27 cellular contexts compared by ENCODE assay signal in the genomic region with DNA sequence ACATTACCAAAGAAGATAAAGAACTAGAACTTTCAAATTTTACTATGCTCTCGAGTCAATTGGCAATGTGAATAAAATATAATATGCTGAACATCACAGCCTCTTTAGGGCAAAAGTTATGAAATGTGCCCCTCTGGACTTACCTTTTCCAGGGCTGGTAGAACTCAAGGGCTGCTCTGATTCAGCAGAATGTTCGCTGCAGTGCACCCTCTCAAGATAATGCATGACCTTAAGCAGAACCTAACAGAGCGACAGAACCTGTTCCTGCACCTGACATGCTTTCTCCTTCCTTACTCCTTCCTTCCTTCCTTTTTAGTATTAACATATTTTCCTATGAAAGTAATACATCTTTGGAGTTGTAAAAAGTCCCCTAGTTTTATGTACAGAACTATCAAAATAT.
"Had no signal": no experiment of that assay in that cellular context is flagged by ENCODE, and none has a peak within 500 bp of the region (broad histone marks: within the 10 kb centered on the region; RNA-seq: fewer than 3 reads in every experiment).

No MANE protein-coding gene starts in this region.

- DNase-seq: colonic mucosa; cortex of kidney; dermis blood vessel endothelial cell; dorsolateral prefrontal cortex; effector CD4-positive, alpha-beta T cell; effector CD8-positive, alpha-beta T cell; effector memory CD4-positive, alpha-beta T cell; effector memory CD8-positive, alpha-beta T cell; endodermal cell; esophagus squamous epithelium; foreskin fibroblast; foreskin keratinocyte; foreskin melanocyte; gastrocnemius medialis; glutamatergic neuron; head of caudate nucleus; heart left ventricle; heart right ventricle had no signal

- ATAC-seq: effector memory CD8-positive, alpha-beta T cell; esophagus mucosa; foreskin keratinocyte; gastrocnemius medialis; gastroesophageal sphincter; heart left ventricle; heart right ventricle had no signal

- H3K36me3 ChIP-seq: colonic mucosa, esophagus muscularis mucosa, esophagus squamous epithelium, gastrocnemius medialis, gastroesophageal sphincter, heart left ventricle, heart right ventricle had no signal

- H3K27ac ChIP-seq: colonic mucosa, coronary artery, dorsolateral prefrontal cortex, epithelial cell of prostate, esophagus muscularis mucosa, esophagus squamous epithelium, foreskin keratinocyte, gastrocnemius medialis, gastroesophageal sphincter, heart left ventricle, heart right ventricle had no signal

- H3K4me3 ChIP-seq: colonic mucosa, coronary artery, dorsolateral prefrontal cortex, esophagus muscularis mucosa, esophagus squamous epithelium, gastrocnemius medialis, gastroesophageal sphincter, heart left ventricle, heart right ventricle had no signal

- H3K4me1 ChIP-seq: colonic mucosa, esophagus muscularis mucosa, esophagus squamous epithelium, gastrocnemius medialis, gastroesophageal sphincter, heart left ventricle had no signal

- H3K27me3 ChIP-seq: colonic mucosa, dorsolateral prefrontal cortex, esophagus muscularis mucosa, esophagus squamous epithelium, foreskin keratinocyte, gastrocnemius medialis, gastroesophageal sphincter, heart left ventricle, heart right ventricle had no signal

- FAIRE-seq: colon, endometrium, endothelial cell of umbilical vein, frontal cortex had no signal

- H3K9me3 ChIP-seq: colonic mucosa, esophagus squamous epithelium, gastrocnemius medialis, gastroesophageal sphincter, heart left ventricle, heart right ventricle had no signal
